In genomic region chr18:42287047-42287446, GRCh38 we compare ENCODE assay signal across 19 cellular contexts.
DNase-seq lines count a peak whose midpoint lies in the region; ATAC-seq lines count a peak whose summit lies in the region.
"Had no signal": no experiment of that assay in that cellular context is flagged by ENCODE, and none has a peak within 500 bp of the region (broad histone marks: within the 10 kb centered on the region; RNA-seq: fewer than 3 reads in every experiment).

No MANE protein-coding gene starts in this region.

- H3K79me2 ChIP-seq in Karpas-422 (ENCODE audit: low read length) = no peaks in the 10 kb centered on the region

- no peaks in the 10 kb centered on the region for H4K20me1 ChIP-seq in Karpas-422 (ENCODE audit: insufficient read depth, low read depth, low read length)

- no peaks in the 10 kb centered on the region for H3K9me2 ChIP-seq in Karpas-422 (replicated peaks; ENCODE audit: insufficient read depth, low read length)

- no peaks in the 10 kb centered on the region for H3K36me3 ChIP-seq in Karpas-422 (ENCODE audit: insufficient read depth, low read length)

- no peaks in the 10 kb centered on the region for H3K27me3 ChIP-seq in Karpas-422 (ENCODE audit: low read length)

- H3K4me3 Mint-ChIP-seq in stimulated activated naive B cell treated with anti-CD40 and anti-IgM and Interleukin-4, amounts not matched to agents 10 μg/mL and 1 μg/mL and 100 μg/mL, for 72 hours = no peak overlapping the region
- H3K4me3 Mint-ChIP-seq: CD14-positive monocyte; T-helper 2 cell treated with Interferon-gamma antibody and Interleukin-4, amounts not matched to agents 5 μg/mL and 100 μg/mL, for 36 hours had no signal

- H3K9me3 ChIP-seq in Karpas-422 (ENCODE audit: low read length) = no peaks in the 10 kb centered on the region

- ATAC-seq in GM18511 (IDR thresholded peaks at IDR 0.05; ENCODE audit: unreplicated experiment) (peak; percentile 69), GM21619 (IDR thresholded peaks at IDR 0.05; ENCODE audit: unreplicated experiment) (peak; percentile 56)
- ATAC-seq in stimulated activated naive B cell treated with anti-CD40 and anti-IgM and Interleukin-4, amounts not matched to agents 10 μg/mL and 1 μg/mL and 100 μg/mL, for 72 hours (replicated peaks) = no peak

- no peaks in the 10 kb centered on the region for H3K36me3 Mint-ChIP-seq in stimulated activated naive B cell treated with anti-CD40 and anti-IgM and Interleukin-4, amounts not matched to agents 10 μg/mL and 1 μg/mL and 100 μg/mL, for 72 hours
- H3K36me3 Mint-ChIP-seq: CD14-positive monocyte had no signal

- DNase-seq in NCI-H2107 treated with DMSO at 0.1 percent for 48 hours (lab: John Stamatoyannopoulos, UW; ENCODE audit: unreplicated experiment) (peak; percentile 61), cerebellar cortex (ENCODE audit: low spot score) (peak; percentile 89), Karpas-422 (no peak), T-helper 1 cell (no peak)
- no peak for DNase-seq in stimulated activated naive B cell treated with anti-CD40 and anti-IgM and Interleukin-4, amounts not matched to agents 10 μg/mL and 1 μg/mL and 100 μg/mL, for 72 hours
- DNase-seq: AML-193, DMS53, IMR-90, Kasumi-1, MM.1S, NCI-H1092 treated with DMSO at 0.1 percent for 48 hours, NCI-H2227 treated with DMSO at 0.1 percent for 48 hours, NCI-H526, PC-9, SW 1271 had no signal

- H3K4me1 ChIP-seq in Karpas-422 (ENCODE audit: low read length) = no peaks in the 10 kb centered on the region

- H3K4me2 ChIP-seq in Karpas-422 (ENCODE audit: low read depth, low read length, poor library complexity, severe bottlenecking) = no peak overlapping the region
- H3K4me2 ChIP-seq: PC-9 had no signal

- no peak overlapping the region for H3K27ac Mint-ChIP-seq in stimulated activated naive B cell treated with anti-CD40 and anti-IgM and Interleukin-4, amounts not matched to agents 10 μg/mL and 1 μg/mL and 100 μg/mL, for 72 hours
- H3K27ac Mint-ChIP-seq: CD14-positive monocyte; T-helper 2 cell treated with Interferon-gamma antibody and Interleukin-4, amounts not matched to agents 5 μg/mL and 100 μg/mL, for 36 hours had no signal

- no peak overlapping the region for H3K27ac ChIP-seq in Karpas-422 (ENCODE audit: low read length)
- H3K27ac ChIP-seq: PC-9 had no signal

- H3K4me3 ChIP-seq in Karpas-422 (ENCODE audit: low read length) = no peak overlapping the region
- H3K4me3 ChIP-seq: PC-9 had no signal

- H3K9me3 Mint-ChIP-seq in stimulated activated naive B cell treated with anti-CD40 and anti-IgM and Interleukin-4, amounts not matched to agents 10 μg/mL and 1 μg/mL and 100 μg/mL, for 72 hours = no peaks in the 10 kb centered on the region
- H3K9me3 Mint-ChIP-seq: CD14-positive monocyte; T-helper 2 cell treated with Interferon-gamma antibody and Interleukin-4, amounts not matched to agents 5 μg/mL and 100 μg/mL, for 36 hours had no signal

- no peak overlapping the region for H3K9ac ChIP-seq in Karpas-422 (ENCODE audit: low read length)

- no peaks in the 10 kb centered on the region for H3K27me3 Mint-ChIP-seq in stimulated activated naive B cell treated with anti-CD40 and anti-IgM and Interleukin-4, amounts not matched to agents 10 μg/mL and 1 μg/mL and 100 μg/mL, for 72 hours

- no peaks in the 10 kb centered on the region for H3K4me1 Mint-ChIP-seq in stimulated activated naive B cell treated with anti-CD40 and anti-IgM and Interleukin-4, amounts not matched to agents 10 μg/mL and 1 μg/mL and 100 μg/mL, for 72 hours
- H3K4me1 Mint-ChIP-seq: CD14-positive monocyte had no signal

- no peak overlapping the region for H2AFZ ChIP-seq in Karpas-422 (ENCODE audit: low read length)
- H2AFZ ChIP-seq: PC-9 had no signal

Comparison
In these comparisons a context has a peak if more than half of its experiments do, and no peak if none do; other contexts are left out.
1. ATAC-seq: peak in GM18511 (single experiment) and GM21619 (single experiment); none in stimulated activated naive B cell treated with anti-CD40 and anti-IgM and Interleukin-4, amounts not matched to agents 10 μg/mL and 1 μg/mL and 100 μg/mL, for 72 hours (0 of 2).
2. DNase-seq: peak in NCI-H2107 treated with DMSO at 0.1 percent for 48 hours (single experiment) and cerebellar cortex (single experiment); none in Karpas-422 (single experiment), stimulated activated naive B cell treated with anti-CD40 and anti-IgM and Interleukin-4, amounts not matched to agents 10 μg/mL and 1 μg/mL and 100 μg/mL, for 72 hours (single experiment) and T-helper 1 cell (0 of 5).